ENCODE assay signal across 2 cellular contexts in genomic region chr2:98883780-98884211, GRCh38.
TF ChIP-seq lines count a peak whose summit lies in the region.

No MANE protein-coding gene starts in this region.

TF ChIP-seq in HEK293, 187 proteins besides CTCF, POLR2A, EP300 and RAD21 (continued from another document):
- TF ChIP-seq, protein P1, sequence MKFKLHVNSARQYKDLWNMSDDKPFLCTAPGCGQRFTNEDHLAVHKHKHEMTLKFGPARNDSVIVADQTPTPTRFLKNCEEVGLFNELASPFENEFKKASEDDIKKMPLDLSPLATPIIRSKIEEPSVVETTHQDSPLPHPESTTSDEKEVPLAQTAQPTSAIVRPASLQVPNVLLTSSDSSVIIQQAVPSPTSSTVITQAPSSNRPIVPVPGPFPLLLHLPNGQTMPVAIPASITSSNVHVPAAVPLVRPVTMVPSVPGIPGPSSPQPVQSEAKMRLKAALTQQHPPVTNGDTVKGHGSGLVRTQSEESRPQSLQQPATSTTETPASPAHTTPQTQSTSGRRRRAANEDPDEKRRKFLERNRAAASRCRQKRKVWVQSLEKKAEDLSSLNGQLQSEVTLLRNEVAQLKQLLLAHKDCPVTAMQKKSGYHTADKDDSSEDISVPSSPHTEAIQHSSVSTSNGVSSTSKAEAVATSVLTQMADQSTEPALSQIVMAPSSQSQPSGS (tag by site-specific recombination; IDR thresholded peaks at IDR 0.05; ENCODE audit: low read depth): peak; percentile 28; the same call in 1 of the 2 replicates
- TF ChIP-seq ZFHX2 (tag by site-specific recombination; conservative IDR thresholded peaks at IDR 0.05) (peak; percentile 98), ZNF221 (tag by site-specific recombination; IDR thresholded peaks at IDR 0.05; ENCODE audit: borderline replicate concordance) (no peak)
- TF ChIP-seq, protein P2, sequence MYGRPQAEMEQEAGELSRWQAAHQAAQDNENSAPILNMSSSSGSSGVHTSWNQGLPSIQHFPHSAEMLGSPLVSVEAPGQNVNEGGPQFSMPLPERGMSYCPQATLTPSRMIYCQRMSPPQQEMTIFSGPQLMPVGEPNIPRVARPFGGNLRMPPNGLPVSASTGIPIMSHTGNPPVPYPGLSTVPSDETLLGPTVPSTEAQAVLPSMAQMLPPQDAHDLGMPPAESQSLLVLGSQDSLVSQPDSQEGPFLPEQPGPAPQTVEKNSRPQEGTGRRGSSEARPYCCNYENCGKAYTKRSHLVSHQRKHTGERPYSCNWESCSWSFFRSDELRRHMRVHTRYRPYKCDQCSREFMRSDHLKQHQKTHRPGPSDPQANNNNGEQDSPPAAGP (tag by site-specific recombination; IDR thresholded peaks at IDR 0.05): peak; percentile 37; the same call in 1 of the 2 replicates
TF ChIP-seq in HEK293: peak in this region for 4.

TF ChIP-seq in HepG2, 621 proteins besides CTCF, POLR2A, EP300 and RAD21 (continued from another document):
- TF ChIP-seq MLXIP (CRISPR knock-in tag; IDR thresholded peaks at IDR 0.05; ENCODE audit: borderline replicate concordance) (no peak), STAG1 (CRISPR knock-in tag; IDR thresholded peaks at IDR 0.05) (0 out of 2 replicates have a peak, but pooled peaks have one; percentile 8)
